Comparison of ENCODE assay signal across 25 cellular contexts in genomic region chr2:12652723-12653122, GRCh38.
"Had no signal": no experiment of that assay in that cellular context is flagged by ENCODE, and none has a peak within 500 bp of the region (broad histone marks: within the 10 kb centered on the region; RNA-seq: fewer than 3 reads in every experiment).

No MANE protein-coding gene starts in this region.

- H3K9me3 Mint-ChIP-seq: memory B cell; mesothelial cell of epicardium; natural killer cell treated with Interleukin-12 subunit alpha and Interleukin-12 subunit beta and Interleukin-15 and Interleukin-18, amount 100 ng/mL, for 72 hours; neural progenitor cell had no signal

- H3K27me3 ChIP-seq: esophagus muscularis mucosa, gastroesophageal sphincter, hepatocyte, neural progenitor cell, pancreas, sigmoid colon, stomach had no signal

- H2AFZ ChIP-seq: hepatocyte, neural progenitor cell had no signal

- H3K4me3 Mint-ChIP-seq: memory B cell; mesothelial cell of epicardium; natural killer cell treated with Interleukin-12 subunit alpha and Interleukin-12 subunit beta and Interleukin-15 and Interleukin-18, amount 100 ng/mL, for 72 hours; neural progenitor cell had no signal

- DNase-seq: central memory CD4-positive, alpha-beta T cell; effector CD8-positive, alpha-beta T cell; foreskin fibroblast; glutamatergic neuron; lower lobe of right lung; nucleus accumbens; pancreas; sigmoid colon; stimulated activated CD4-positive, alpha-beta T cell treated with anti-CD3 and anti-CD28 coated beads, Interleukin-2, amount 100 ng/mL, for 24 hours; stimulated activated naive CD4-positive, alpha-beta T cell; stomach; substantia nigra; trophoblast cell had no signal

- H3K27ac ChIP-seq: coronary artery, esophagus muscularis mucosa, gastroesophageal sphincter, hepatocyte, lower lobe of right lung, neural progenitor cell, pancreas, prostate gland, sigmoid colon, skin epidermis, stomach, thoracic aorta had no signal

- H3K4me3 ChIP-seq: coronary artery, esophagus muscularis mucosa, gastroesophageal sphincter, hepatocyte, lower lobe of right lung, neural progenitor cell, pancreas, prostate gland, sigmoid colon, skin epidermis, stomach, thoracic aorta had no signal

- ATAC-seq: gastroesophageal sphincter; left lobe of liver; lower lobe of right lung; natural killer cell treated with Interleukin-12 subunit alpha and Interleukin-12 subunit beta and Interleukin-15 and Interleukin-18, amount 100 ng/mL, for 72 hours; pancreas had no signal

- H3K27ac Mint-ChIP-seq: memory B cell; mesothelial cell of epicardium; natural killer cell treated with Interleukin-12 subunit alpha and Interleukin-12 subunit beta and Interleukin-15 and Interleukin-18, amount 100 ng/mL, for 72 hours; neural progenitor cell had no signal

- H3K4me1 ChIP-seq: esophagus muscularis mucosa, gastroesophageal sphincter, lower lobe of right lung, neural progenitor cell, prostate gland, sigmoid colon had no signal

- H3K36me3 ChIP-seq: esophagus muscularis mucosa, gastroesophageal sphincter, lower lobe of right lung, neural progenitor cell, pancreas, prostate gland, sigmoid colon, stomach, thoracic aorta had no signal

- H3K36me3 Mint-ChIP-seq: memory B cell; mesothelial cell of epicardium; natural killer cell treated with Interleukin-12 subunit alpha and Interleukin-12 subunit beta and Interleukin-15 and Interleukin-18, amount 100 ng/mL, for 72 hours; neural progenitor cell had no signal

- H3K9ac ChIP-seq: neural progenitor cell had no signal

- H3K4me2 ChIP-seq: hepatocyte, neural progenitor cell had no signal

- H3K79me2 ChIP-seq: hepatocyte had no signal

- H3K9me3 ChIP-seq: esophagus muscularis mucosa, gastroesophageal sphincter, lower lobe of right lung, pancreas, prostate gland, sigmoid colon, stomach, thoracic aorta had no signal
